9 cellular contexts compared by ENCODE assay signal in genomic region chr6:56683882-56684281, GRCh38. TPM values are rescaled to one million over a fixed set of nuclear protein-coding genes. Genes with fewer than 3 reads are reported as not detected.
DNase-seq lines count a peak whose midpoint lies in the region; ATAC-seq and TF ChIP-seq lines count a peak whose summit lies in the region.
"Had no signal": no experiment of that assay in that cellular context is flagged by ENCODE, and none has a peak within 500 bp of the region (broad histone marks: within the 10 kb centered on the region; RNA-seq: fewer than 3 reads in every experiment).

No MANE protein-coding gene starts in this region.

- intact Hi-C loops in psoas muscle (cut with DNase I), result no loop called here

- TF ChIP-seq CTCF in psoas muscle (IDR thresholded peaks at IDR 0.05), result no peak

- WGBS in psoas muscle, 3 donors, result 48 to 66% (median 51%) methylated on average over 1 of the region's 1 CpG

- peak overlapping the region; percentile 90 for H3K27ac ChIP-seq in SJSA1
- peak overlapping the region; percentile 91 for H3K27ac ChIP-seq in psoas muscle

- peak; percentile 94 for DNase-seq in EL
- DNase-seq in SJSA1 (ENCODE audit: low read depth in 1 of 2, low spot score in 2 of 2), result peak; percentile 76 to 80
- DNase-seq in fibroblast of the conjunctiva (ENCODE audit: low read depth), result peak; percentile 67
- no peak for DNase-seq in psoas muscle
- no peak for DNase-seq in amygdala (lab: John Stamatoyannopoulos, UW)
- DNase-seq in NCI-H2171 (lab: John Stamatoyannopoulos, UW), result no peak
- DNase-seq: naive B cell had no signal

- peak; percentile 95 to 99 (median 98) for ATAC-seq in psoas muscle
- ATAC-seq in HG03457 (IDR thresholded peaks at IDR 0.05; ENCODE audit: unreplicated experiment), result no peak
- ATAC-seq in GM21367 (IDR thresholded peaks at IDR 0.05; ENCODE audit: unreplicated experiment), result no peak

- H3K9me3 ChIP-seq in SJSA1 (replicated peaks) (no peaks in the 10 kb centered on the region), psoas muscle (no peaks in the 10 kb centered on the region)

- H3K27me3 ChIP-seq in SJSA1 (replicated peaks) (no peaks in the 10 kb centered on the region), psoas muscle (ENCODE audit: insufficient read depth in 3 of 3, low read length in 2 of 3) (no peaks in the 10 kb centered on the region)

- H3K4me1 ChIP-seq in SJSA1 (replicated peaks), result peaks cover 55% of the 10 kb centered on the region
- peaks cover 50% of the 10 kb centered on the region for H3K4me1 ChIP-seq in psoas muscle

- peaks cover 40% of the 10 kb centered on the region for H3K36me3 ChIP-seq in SJSA1
- H3K36me3 ChIP-seq in psoas muscle (ENCODE audit: insufficient read depth in 1 of 2, low read depth in 1 of 2), result no peaks in the 10 kb centered on the region

- H3K4me3 ChIP-seq in SJSA1 (no peak overlapping the region), psoas muscle (peak overlapping the region; percentile 47)

RNA-seq across cellular contexts. Expression of gene DST, which starts 41.2 kb away (rescaled TPM):
- 93.2 and 160 TPM in 2 replicates for total RNA-seq in SJSA1 (2014; rRNA removed; shearing (Covaris generic))
- 100 to 1,000 TPM; 109 to 341 (median 305) TPM for total RNA-seq in psoas muscle
- polyA plus RNA-seq in psoas muscle, result 10 to 100 TPM; 58.3 to 66.9 (median 63.5) TPM

Comparison
In these comparisons a context has a peak if more than half of its experiments do, and no peak if none do; other contexts are left out.
1. DNase-seq: peak in EL (single experiment), SJSA1 (2 of 2) and fibroblast of the conjunctiva (single experiment); none in psoas muscle (0 of 2), amygdala (0 of 56) and NCI-H2171 (single experiment).
2. ATAC-seq: peak in psoas muscle (4 of 4); none in HG03457 (single experiment) and GM21367 (single experiment).